In the genomic region with DNA sequence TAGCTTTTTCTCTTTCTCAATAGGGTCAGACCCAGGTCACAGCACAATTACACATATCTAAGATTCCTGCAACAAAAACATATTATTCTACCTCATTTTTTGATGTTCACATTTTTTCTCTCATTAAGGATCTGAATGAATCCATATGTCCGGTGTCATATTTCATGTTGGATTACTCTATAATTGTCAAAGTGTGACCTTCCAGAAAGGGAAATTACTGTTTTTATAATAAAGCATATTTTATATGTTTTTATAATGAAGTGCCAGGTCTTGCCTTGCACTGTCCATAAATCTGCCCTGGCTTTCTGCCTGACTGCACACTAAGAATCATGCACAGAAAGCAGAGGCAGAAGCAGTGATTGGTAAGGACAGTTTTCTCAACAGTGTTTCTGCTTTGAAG, we compare ENCODE assay signal across 22 cellular contexts.
DNase-seq lines count a peak whose midpoint lies in the region; ATAC-seq, FAIRE-seq and TF ChIP-seq lines count a peak whose summit lies in the region.
"Had no signal": no experiment of that assay in that cellular context is flagged by ENCODE, and none has a peak within 500 bp of the region (broad histone marks: within the 10 kb centered on the region; RNA-seq: fewer than 3 reads in every experiment).

No MANE protein-coding gene starts in this region.

- no peaks in the 10 kb centered on the region for H4K20me1 ChIP-seq in SK-N-SH (ENCODE audit: insufficient read depth)

- POLR2A ChIA-PET in SK-N-SH (lab: Yijun Ruan, JAX), result no interaction called here

- no peaks in the 10 kb centered on the region for H3K9me2 ChIP-seq in SK-N-SH

- no peaks in the 10 kb centered on the region for H3K27me3 ChIP-seq in SK-N-SH (ENCODE audit: insufficient read depth)
- H3K27me3 ChIP-seq in small intestine (ENCODE audit: control insufficient read depth in 2 of 2, insufficient read depth in 2 of 2, low read length in 2 of 2), result no peaks in the 10 kb centered on the region
- H3K27me3 ChIP-seq: body of pancreas, uterus had no signal

- DNase-seq in AG09309 (ENCODE audit: low read depth) (peak; percentile 32), HCEC 1CT (peak; percentile 2), SK-N-SH (no peak), iPS-NIHi11 (ENCODE audit: low spot score) (peak; percentile 10), small intestine (no peak), NCI-H1092 treated with DMSO at 0.1 percent for 48 hours (lab: John Stamatoyannopoulos, UW) (no peak), NK-92 (lab: John Stamatoyannopoulos, UW; ENCODE audit: unreplicated experiment) (no peak)
- DNase-seq: activated CD4-positive, alpha-beta memory T cell treated with anti-CD3 and anti-CD28 coated beads for 36 hours; body of pancreas; CD4-positive, CD25-positive, alpha-beta regulatory T cell; effector CD4-positive, alpha-beta T cell; head of caudate nucleus; left cardiac atrium; NCI-H1092; NCI-H526 treated with DMSO at 0.1 percent for 48 hours; right cardiac atrium; SHP77 treated with DMSO at 0.1 percent for 48 hours; stimulated activated CD4-positive, alpha-beta T cell treated with anti-CD3 and anti-CD28 coated beads, Interleukin-4, amount 100 ng/mL, for 24 hours; uterus had no signal

- no peaks in the 10 kb centered on the region for H3K36me3 ChIP-seq in SK-N-SH (replicated peaks in 1 of 2; ENCODE audit: control insufficient read depth in 1 of 2, insufficient read depth in 2 of 2, low read length in 1 of 2)
- no peaks in the 10 kb centered on the region for H3K36me3 ChIP-seq in small intestine (ENCODE audit: control insufficient read depth in 2 of 2, insufficient read depth in 2 of 2, low read length in 2 of 2)
- H3K36me3 ChIP-seq: uterus had no signal

- no peak overlapping the region for H2AFZ ChIP-seq in SK-N-SH (ENCODE audit: low read depth)

- H3K4me2 ChIP-seq in SK-N-SH, result 0 out of 2 replicates have a peak overlapping the region, but pooled peaks have one; percentile 16

- WGBS in SK-N-SH (ENCODE audit: low lambda C conversion rate), result 67% methylated on average over 1 of the region's 1 CpG
- 86 to 95% (median 91%) methylated on average over 1 of the region's 1 CpG for WGBS in small intestine, 3 donors

- no peaks in the 10 kb centered on the region for H3K79me2 ChIP-seq in SK-N-SH (ENCODE audit: insufficient read depth)

- peak overlapping the region; percentile 20 to 65; a peak in 2 of 4 replicates for H3K27ac ChIP-seq in SK-N-SH (ENCODE audit: low read depth in 2 of 2, low read length in 1 of 2)
- H3K27ac ChIP-seq in small intestine (ENCODE audit: low read depth in 1 of 2, low read length in 1 of 2), result no peak overlapping the region
- H3K27ac ChIP-seq: body of pancreas, uterus had no signal

- H3F3A ChIP-seq in SK-N-SH (replicated peaks; ENCODE audit: insufficient read depth), result peaks cover 4% of the 10 kb centered on the region

- TF ChIP-seq CTCF in AG09309 (IDR thresholded peaks at IDR 0.05; ENCODE audit: control insufficient read depth, insufficient read depth, low read depth, low read length, missing control alignments) (no peak), SK-N-SH (IDR thresholded peaks at IDR 0.05) (no peak)

- H3K4me1 ChIP-seq in SK-N-SH (ENCODE audit: control insufficient read depth in 1 of 2, insufficient read depth in 2 of 2, low read depth in 1 of 2, low read length in 1 of 2), result peaks cover 12 to 17% of the 10 kb centered on the region in 2 experiments; a peak in 3 of 4 replicates
- H3K4me1 ChIP-seq in small intestine (ENCODE audit: control insufficient read depth in 2 of 2, insufficient read depth in 1 of 2, low read depth in 1 of 2, low read length in 1 of 2), result no peaks in the 10 kb centered on the region
- H3K4me1 ChIP-seq: uterus had no signal

- CTCF ChIA-PET in SK-N-SH (lab: Yijun Ruan, JAX), result no interaction called here

- H3K4me3 ChIP-seq in AG09309 (ENCODE audit: control insufficient read depth, low read depth, low read length), result no peak overlapping the region
- H3K4me3 ChIP-seq in SK-N-SH (ENCODE audit: low read depth in 2 of 2, low read length in 1 of 2), result no peak overlapping the region
- H3K4me3 ChIP-seq in small intestine (ENCODE audit: low read depth in 1 of 2, low read length in 2 of 2), result no peak overlapping the region
- H3K4me3 ChIP-seq: body of pancreas, uterus had no signal

- peak in 1 of 2 experiments; percentile 42; a peak in 2 of 4 replicates for TF ChIP-seq EP300 in SK-N-SH (IDR thresholded peaks at IDR 0.05; ENCODE audit: borderline replicate concordance in 1 of 2, low read depth in 1 of 2, low read length in 1 of 2)

- no peak overlapping the region for H3K9ac ChIP-seq in SK-N-SH

- no peak for FAIRE-seq in small intestine (lab: Jason Lieb, UNC)

- TF ChIP-seq RAD21 in SK-N-SH (IDR thresholded peaks at IDR 0.05; ENCODE audit: low read length), result no peak

- no peak for ATAC-seq in GM18498 (IDR thresholded peaks at IDR 0.05; ENCODE audit: unreplicated experiment)
- ATAC-seq: body of pancreas; HCT116; left cardiac atrium; right cardiac atrium; stimulated activated effector memory CD8-positive, alpha-beta T cell treated with anti-CD3 and anti-CD28 coated beads, Interleukin-12 subunit alpha, Interleukin-12 subunit beta, amount 100 ng/mL, for 72 hours had no signal

- H3K9me3 ChIP-seq in SK-N-SH (no peaks in the 10 kb centered on the region), small intestine (ENCODE audit: control insufficient read depth, low read depth) (no peaks in the 10 kb centered on the region)
- H3K9me3 ChIP-seq: body of pancreas, uterus had no signal

TF ChIP-seq in SK-N-SH, 30 proteins besides CTCF, POLR2A, EP300 and RAD21:
- TF ChIP-seq, protein P1, sequence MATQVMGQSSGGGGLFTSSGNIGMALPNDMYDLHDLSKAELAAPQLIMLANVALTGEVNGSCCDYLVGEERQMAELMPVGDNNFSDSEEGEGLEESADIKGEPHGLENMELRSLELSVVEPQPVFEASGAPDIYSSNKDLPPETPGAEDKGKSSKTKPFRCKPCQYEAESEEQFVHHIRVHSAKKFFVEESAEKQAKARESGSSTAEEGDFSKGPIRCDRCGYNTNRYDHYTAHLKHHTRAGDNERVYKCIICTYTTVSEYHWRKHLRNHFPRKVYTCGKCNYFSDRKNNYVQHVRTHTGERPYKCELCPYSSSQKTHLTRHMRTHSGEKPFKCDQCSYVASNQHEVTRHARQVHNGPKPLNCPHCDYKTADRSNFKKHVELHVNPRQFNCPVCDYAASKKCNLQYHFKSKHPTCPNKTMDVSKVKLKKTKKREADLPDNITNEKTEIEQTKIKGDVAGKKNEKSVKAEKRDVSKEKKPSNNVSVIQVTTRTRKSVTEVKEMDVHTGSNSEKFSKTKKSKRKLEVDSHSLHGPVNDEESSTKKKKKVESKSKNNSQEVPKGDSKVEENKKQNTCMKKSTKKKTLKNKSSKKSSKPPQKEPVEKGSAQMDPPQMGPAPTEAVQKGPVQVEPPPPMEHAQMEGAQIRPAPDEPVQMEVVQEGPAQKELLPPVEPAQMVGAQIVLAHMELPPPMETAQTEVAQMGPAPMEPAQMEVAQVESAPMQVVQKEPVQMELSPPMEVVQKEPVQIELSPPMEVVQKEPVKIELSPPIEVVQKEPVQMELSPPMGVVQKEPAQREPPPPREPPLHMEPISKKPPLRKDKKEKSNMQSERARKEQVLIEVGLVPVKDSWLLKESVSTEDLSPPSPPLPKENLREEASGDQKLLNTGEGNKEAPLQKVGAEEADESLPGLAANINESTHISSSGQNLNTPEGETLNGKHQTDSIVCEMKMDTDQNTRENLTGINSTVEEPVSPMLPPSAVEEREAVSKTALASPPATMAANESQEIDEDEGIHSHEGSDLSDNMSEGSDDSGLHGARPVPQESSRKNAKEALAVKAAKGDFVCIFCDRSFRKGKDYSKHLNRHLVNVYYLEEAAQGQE (IDR thresholded peaks at IDR 0.05; ENCODE audit: low read depth, low read length), result no peak
- TF ChIP-seq JUND (IDR thresholded peaks at IDR 0.05) (0 out of 2 replicates have a peak, but pooled peaks have one; percentile 5), NFIC (IDR thresholded peaks at IDR 0.05; ENCODE audit: borderline replicate concordance) (peak; percentile 30; the same call in 1 of the 2 replicates), TEAD4 (IDR thresholded peaks at IDR 0.05; ENCODE audit: borderline replicate concordance, insufficient read depth) (peak; percentile 23; the same call in 1 of the 2 replicates), RXRA (IDR thresholded peaks at IDR 0.05; ENCODE audit: borderline replicate concordance, low read depth) (0 out of 2 replicates have a peak, but pooled peaks have one; percentile 9), FOXM1 (IDR thresholded peaks at IDR 0.05; ENCODE audit: low read depth) (no peak), TCF12 (IDR thresholded peaks at IDR 0.05) (peak; percentile 72)
- TF ChIP-seq, protein P2, sequence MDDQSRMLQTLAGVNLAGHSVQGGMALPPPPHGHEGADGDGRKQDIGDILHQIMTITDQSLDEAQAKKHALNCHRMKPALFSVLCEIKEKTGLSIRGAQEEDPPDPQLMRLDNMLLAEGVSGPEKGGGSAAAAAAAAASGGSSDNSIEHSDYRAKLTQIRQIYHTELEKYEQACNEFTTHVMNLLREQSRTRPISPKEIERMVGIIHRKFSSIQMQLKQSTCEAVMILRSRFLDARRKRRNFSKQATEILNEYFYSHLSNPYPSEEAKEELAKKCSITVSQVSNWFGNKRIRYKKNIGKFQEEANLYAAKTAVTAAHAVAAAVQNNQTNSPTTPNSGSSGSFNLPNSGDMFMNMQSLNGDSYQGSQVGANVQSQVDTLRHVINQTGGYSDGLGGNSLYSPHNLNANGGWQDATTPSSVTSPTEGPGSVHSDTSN (IDR thresholded peaks at IDR 0.05), result peak; percentile 62
TF ChIP-seq in SK-N-SH: peak in this region for 6.

Comparison
In these comparisons a context has a peak if more than half of its experiments do, and no peak if none do; other contexts are left out.
1. DNase-seq: peak in AG09309 (single experiment), HCEC 1CT (single experiment) and iPS-NIHi11 (single experiment); none in SK-N-SH (single experiment), small intestine (single experiment), NCI-H1092 treated with DMSO at 0.1 percent for 48 hours (single experiment) and NK-92 (single experiment).
2. H3K27ac ChIP-seq: peak in SK-N-SH (2 of 2); none in small intestine (0 of 2).